1 cellular context compared by ENCODE assay signal in the genomic region with DNA sequence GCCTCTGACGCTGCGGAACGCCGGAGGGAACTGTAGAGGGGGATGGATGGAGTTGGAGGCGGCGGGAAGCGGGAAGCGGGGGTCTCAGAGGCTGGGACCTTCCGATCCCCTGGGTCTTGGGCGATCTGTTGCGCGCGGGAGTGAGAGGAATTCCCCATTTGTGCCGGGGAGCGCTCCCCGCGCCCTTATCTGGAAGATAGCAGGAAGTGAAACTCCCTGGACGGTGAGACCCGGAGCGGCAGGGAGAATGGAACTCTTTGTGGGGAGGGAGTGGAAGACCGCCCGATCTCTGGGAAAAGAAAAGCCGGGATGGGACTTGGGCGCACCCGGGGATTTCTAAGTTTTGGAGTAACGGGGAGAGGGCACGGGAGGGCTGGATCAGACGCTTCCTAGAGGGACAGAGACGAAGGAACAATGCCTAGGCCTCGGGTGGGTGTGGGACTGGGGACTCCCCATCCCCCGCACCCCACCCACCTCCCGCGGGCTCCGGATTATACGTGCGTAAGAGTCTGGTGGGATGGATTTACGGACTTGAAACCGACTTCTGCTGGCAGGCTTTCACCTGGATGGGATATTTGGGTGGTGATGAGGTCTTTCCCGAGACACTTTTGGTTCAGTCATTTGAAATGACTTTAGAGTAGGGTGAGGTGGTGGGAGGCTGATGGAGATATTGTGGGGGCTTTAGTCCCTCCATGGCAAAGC.
TF ChIP-seq lines count a peak whose summit lies in the region.

No MANE protein-coding gene starts in this region.

TF ChIP-seq in H1, 55 proteins besides CTCF, POLR2A, EP300 and RAD21:
- TF ChIP-seq TEAD4 (IDR thresholded peaks at IDR 0.05; ENCODE audit: low read depth, low read length) (no peak), PHF8 (conservative IDR thresholded peaks at IDR 0.05; ENCODE audit: low read depth, low read length) (no peak; the same call in 1 of the 2 replicates), TAF7 (optimal IDR thresholded peaks at IDR 0.05; ENCODE audit: borderline replicate concordance, low read depth, low read length) (no peak), RXRA (IDR thresholded peaks at IDR 0.05; ENCODE audit: insufficient read depth, low read depth, low read length) (no peak), ASH2L (IDR thresholded peaks at IDR 0.05; ENCODE audit: low read length) (no peak), CHD1 (IDR thresholded peaks at IDR 0.05; ENCODE audit: low read depth, low read length) (no peak), MAFK (IDR thresholded peaks at IDR 0.05; ENCODE audit: low read depth, low read length) (no peak), CBX8 (IDR thresholded peaks at IDR 0.05; ENCODE audit: borderline replicate concordance, low read depth, low read length) (no peak), BRCA1 (IDR thresholded peaks at IDR 0.05; ENCODE audit: low read depth, low read length) (no peak)
